Comparison of ENCODE assay signal across 31 cellular contexts in genomic region chr15:66078929-66079275, GRCh38.
"Had no signal": no experiment of that assay in that cellular context is flagged by ENCODE, and none has a peak within 500 bp of the region (broad histone marks: within the 10 kb centered on the region; RNA-seq: fewer than 3 reads in every experiment).

No MANE protein-coding gene starts in this region.

- H3K9me3 Mint-ChIP-seq: dendritic cell treated with granulocyte-macrophage colony-stimulating factor and Interleukin-4, amounts not matched to agents 40 ng/mL and 50 ng/mL, for 4 days; endodermal cell; memory B cell; nephron; neural progenitor cell; stimulated activated naive B cell treated with anti-CD40 and anti-IgM and Interleukin-4, amounts not matched to agents 10 μg/mL and 1 μg/mL and 100 μg/mL, for 72 hours; stimulated activated naive CD8-positive, alpha-beta T cell treated with anti-CD3 and anti-CD28 coated beads, Interleukin-15, Interleukin-2, amounts not matched to agents 100 ng/mL and 50 ng/mL, for 24 hours had no signal

- H3K4me1 ChIP-seq: colonic mucosa, gastrocnemius medialis, neural progenitor cell, upper lobe of right lung, uterus had no signal

- H3K36me3 ChIP-seq: colonic mucosa, gastrocnemius medialis, heart left ventricle, neural progenitor cell, ovary, thoracic aorta, transverse colon, upper lobe of right lung, uterus had no signal

- DNase-seq: colonic mucosa; effector CD8-positive, alpha-beta T cell; foreskin fibroblast; gastrocnemius medialis; heart left ventricle; kidney; mucosa of descending colon; naive B cell; nucleus accumbens; ovary; stimulated activated CD4-positive, alpha-beta T cell treated with anti-CD3 and anti-CD28 coated beads, Interleukin-15, amount 100 ng/mL, for 24 hours; stimulated activated CD4-positive, alpha-beta T cell treated with anti-CD3 and anti-CD28 coated beads, Interleukin-2, amount 100 ng/mL, for 48 hours; stimulated activated naive B cell treated with anti-CD40 and anti-IgM and Interleukin-4, amounts not matched to agents 10 μg/mL and 1 μg/mL and 100 μg/mL, for 72 hours; transverse colon; upper lobe of right lung; uterus had no signal

- H2AFZ ChIP-seq: hepatocyte, neural progenitor cell had no signal

- H3K4me3 ChIP-seq: colonic mucosa, gastrocnemius medialis, heart left ventricle, hepatocyte, lung, mucosa of descending colon, neural progenitor cell, ovary, skin epidermis, thoracic aorta, transverse colon, upper lobe of right lung, uterus had no signal

- H3K4me1 Mint-ChIP-seq: naive B cell; nephron; stimulated activated naive B cell treated with anti-CD40 and anti-IgM and Interleukin-4, amounts not matched to agents 10 μg/mL and 1 μg/mL and 100 μg/mL, for 72 hours had no signal

- H3K36me3 Mint-ChIP-seq: memory B cell; mesothelial cell of epicardium; naive B cell; neural progenitor cell; stimulated activated naive B cell treated with anti-CD40 and anti-IgM and Interleukin-4, amounts not matched to agents 10 μg/mL and 1 μg/mL and 100 μg/mL, for 72 hours had no signal

- H3K27me3 ChIP-seq: colonic mucosa, gastrocnemius medialis, hepatocyte, neural progenitor cell, ovary, uterus had no signal

- H3K4me3 Mint-ChIP-seq: dendritic cell treated with granulocyte-macrophage colony-stimulating factor and Interleukin-4, amounts not matched to agents 40 ng/mL and 50 ng/mL, for 4 days; endodermal cell; memory B cell; mesothelial cell of epicardium; naive B cell; nephron; neural progenitor cell; stimulated activated naive B cell treated with anti-CD40 and anti-IgM and Interleukin-4, amounts not matched to agents 10 μg/mL and 1 μg/mL and 100 μg/mL, for 72 hours; stimulated activated naive CD8-positive, alpha-beta T cell treated with anti-CD3 and anti-CD28 coated beads, Interleukin-15, Interleukin-2, amounts not matched to agents 100 ng/mL and 50 ng/mL, for 24 hours had no signal

- ATAC-seq: esophagus mucosa, gastrocnemius medialis, left lobe of liver, mucosa of descending colon, upper lobe of right lung had no signal

- H3K27ac ChIP-seq: colonic mucosa, epithelial cell of prostate, gastrocnemius medialis, heart left ventricle, hepatocyte, neural progenitor cell, ovary, skin epidermis, thoracic aorta, transverse colon, upper lobe of right lung, uterus had no signal

- H3K9me3 ChIP-seq: colonic mucosa, gastrocnemius medialis, heart left ventricle, mucosa of descending colon, ovary, thoracic aorta, transverse colon, upper lobe of right lung, uterus had no signal

- H3K9ac ChIP-seq: neural progenitor cell had no signal

- H3K4me2 ChIP-seq: hepatocyte, neural progenitor cell had no signal

- H3K27ac Mint-ChIP-seq: dendritic cell treated with granulocyte-macrophage colony-stimulating factor and Interleukin-4, amounts not matched to agents 40 ng/mL and 50 ng/mL, for 4 days; endodermal cell; memory B cell; mesothelial cell of epicardium; naive B cell; nephron; neural progenitor cell; progenitor cell of endocrine pancreas; stimulated activated naive B cell treated with anti-CD40 and anti-IgM and Interleukin-4, amounts not matched to agents 10 μg/mL and 1 μg/mL and 100 μg/mL, for 72 hours; stimulated activated naive CD8-positive, alpha-beta T cell treated with anti-CD3 and anti-CD28 coated beads, Interleukin-15, Interleukin-2, amounts not matched to agents 100 ng/mL and 50 ng/mL, for 24 hours had no signal
